In the genomic region with DNA sequence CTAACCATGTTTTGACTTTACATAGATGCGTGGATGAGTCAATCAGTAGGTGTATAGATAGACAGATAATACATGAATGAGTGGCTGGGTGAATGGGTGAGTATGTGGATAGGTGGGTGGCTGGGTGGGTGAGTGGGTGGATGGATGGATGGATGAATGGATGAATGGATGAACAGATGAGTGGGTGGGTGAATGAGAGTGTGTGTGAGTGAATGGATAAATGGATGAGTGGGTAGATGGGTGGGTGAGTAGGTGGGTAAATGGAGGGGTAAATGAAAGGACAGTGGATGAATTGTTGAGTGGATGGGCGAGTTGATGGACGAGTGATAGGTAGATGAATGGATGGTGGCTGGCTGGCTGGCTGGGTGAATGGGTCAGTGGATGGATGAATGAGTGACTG, we compare ENCODE assay signal across 7 cellular contexts.
"Had no signal": no experiment of that assay in that cellular context is flagged by ENCODE, and none has a peak within 500 bp of the region (broad histone marks: within the 10 kb centered on the region; RNA-seq: fewer than 3 reads in every experiment).

No MANE protein-coding gene starts in this region.

- H2AFZ ChIP-seq: GM23338 had no signal

- ATAC-seq: GM23338, HCT116, HepG2 had no signal

- H3K4me3 ChIP-seq: GM23338, HAP-1 had no signal

- H3K9me3 ChIP-seq: HAP-1 had no signal

- H3K9ac ChIP-seq: KMS-11 had no signal

- H3K4me1 ChIP-seq: HAP-1 had no signal

- DNase-seq: H7, KBM-7 had no signal

- H3K36me3 ChIP-seq: HAP-1 had no signal

- H3K4me2 ChIP-seq: GM23338, KMS-11 had no signal

- H3K27ac ChIP-seq: KMS-11 had no signal

- FAIRE-seq: HepG2 had no signal
